12 cellular contexts compared by ENCODE assay signal in genomic region chr20:31671324-31671723, GRCh38. TPM values are rescaled to one million over a fixed set of nuclear protein-coding genes. Genes with fewer than 3 reads are reported as not detected.
DNase-seq lines count a peak whose midpoint lies in the region; ATAC-seq and TF ChIP-seq lines count a peak whose summit lies in the region.
"Had no signal": no experiment of that assay in that cellular context is flagged by ENCODE, and none has a peak within 500 bp of the region (broad histone marks: within the 10 kb centered on the region; RNA-seq: fewer than 3 reads in every experiment).

No MANE protein-coding gene starts in this region.

- TF ChIP-seq CTCF in left ventricle myocardium inferior (IDR thresholded peaks at IDR 0.05; ENCODE audit: borderline replicate concordance), result no peak
- no peak for TF ChIP-seq CTCF in ovary (IDR thresholded peaks at IDR 0.05)
- TF ChIP-seq CTCF in GM23338 (conservative IDR thresholded peaks at IDR 0.05; ENCODE audit: low read depth in 2 of 2), result no peak

- no peaks in the 10 kb centered on the region for H3K9me2 ChIP-seq in GM23338 (ENCODE audit: insufficient read depth)

- no peaks in the 10 kb centered on the region for H3K9me3 ChIP-seq in left ventricle myocardium inferior (replicated peaks)
- H3K9me3 ChIP-seq in duodenal mucosa (ENCODE audit: control insufficient read depth in 1 of 2, low read length in 2 of 2), result no peaks in the 10 kb centered on the region
- no peaks in the 10 kb centered on the region for H3K9me3 ChIP-seq in ovary
- H3K9me3 ChIP-seq in aorta (ENCODE audit: control insufficient read depth, low read length), result no peaks in the 10 kb centered on the region

- no peak for TF ChIP-seq EP300 in ovary (IDR thresholded peaks at IDR 0.05)

- H3K27me3 ChIP-seq in left ventricle myocardium inferior (ENCODE audit: low read depth) (no peaks in the 10 kb centered on the region), duodenal mucosa (ENCODE audit: control insufficient read depth in 1 of 2, insufficient read depth in 2 of 2, low read length in 2 of 2) (no peaks in the 10 kb centered on the region), ovary (no peaks in the 10 kb centered on the region), aorta (ENCODE audit: control insufficient read depth in 1 of 2, insufficient read depth in 2 of 2, low read length in 1 of 2) (no peaks in the 10 kb centered on the region), GM23338 (ENCODE audit: insufficient read depth) (no peaks in the 10 kb centered on the region)

- H3K4me1 ChIP-seq in left ventricle myocardium inferior (peaks cover 100% of the 10 kb centered on the region), duodenal mucosa (ENCODE audit: control insufficient read depth in 1 of 2, insufficient read depth in 2 of 2, low read length in 2 of 2) (peaks cover 48 to 58% of the 10 kb centered on the region in 2 donors), ovary (ENCODE audit: insufficient read depth) (peaks cover 34% of the 10 kb centered on the region), aorta (ENCODE audit: control insufficient read depth in 1 of 2, insufficient read depth in 2 of 2, low read length in 2 of 2) (peaks cover 10 to 14% of the 10 kb centered on the region in 2 donors), GM23338 (ENCODE audit: insufficient read depth) (peaks cover 3% of the 10 kb centered on the region; the same call in 1 of the 2 replicates)

- no peak for DNase-seq in left ventricle myocardium inferior
- no peak for DNase-seq in left ventricle myocardium superior
- no peak for DNase-seq in ovary
- DNase-seq in aorta, result no peak
- no peak for DNase-seq in NCI-H2196 (lab: John Stamatoyannopoulos, UW; ENCODE audit: unreplicated experiment)
- DNase-seq in NAMALWA (ENCODE audit: low spot score), result no peak
- DNase-seq in GM23338 (ENCODE audit: low spot score), result no peak
- DNase-seq: activated gamma-delta T cell, NCI-H1105 treated with DMSO at 0.1 percent for 48 hours had no signal

- peak overlapping the region; percentile 95 for H3K27ac ChIP-seq in left ventricle myocardium inferior (replicated peaks)
- H3K27ac ChIP-seq in duodenal mucosa (ENCODE audit: low read depth, low read length), result peak overlapping the region; percentile 69
- peak overlapping the region; percentile 1 to 57 for H3K27ac ChIP-seq in ovary
- peak overlapping the region; percentile 99 to 100 for H3K27ac ChIP-seq in aorta (ENCODE audit: low read depth in 1 of 2, low read length in 2 of 2)
- H3K27ac ChIP-seq in GM23338 (ENCODE audit: low read depth), result no peak overlapping the region

- H3K27ac Mint-ChIP-seq in GM23338, result no peak overlapping the region

- H3K79me2 ChIP-seq in GM23338 (replicated peaks; ENCODE audit: insufficient read depth), result peaks cover 20% of the 10 kb centered on the region

- no peak overlapping the region for H3K4me2 ChIP-seq in GM23338

- WGBS in ovary, 3 donors, result 97 to 100% (median 98%) methylated on average over 2 of the region's 2 CpGs
- 96 to 100% methylated on average over 2 of the region's 2 CpGs for WGBS in aorta, 2 donors

- no peaks in the 10 kb centered on the region for H3K9me3 Mint-ChIP-seq in GM23338

- H3K4me3 ChIP-seq in left ventricle myocardium inferior, result peak overlapping the region; percentile 33
- no peak overlapping the region for H3K4me3 ChIP-seq in duodenal mucosa (ENCODE audit: low read depth in 1 of 2, low read length in 2 of 2)
- H3K4me3 ChIP-seq in ovary, result no peak overlapping the region
- no peak overlapping the region for H3K4me3 ChIP-seq in aorta (ENCODE audit: low read length in 2 of 2)
- no peak overlapping the region for H3K4me3 ChIP-seq in GM23338

- no peaks in the 10 kb centered on the region for H3K36me3 ChIP-seq in left ventricle myocardium inferior
- H3K36me3 ChIP-seq in duodenal mucosa (ENCODE audit: control insufficient read depth in 1 of 2, insufficient read depth in 2 of 2, low read length in 2 of 2), result peaks cover 7 to 20% of the 10 kb centered on the region in 2 donors
- no peaks in the 10 kb centered on the region for H3K36me3 ChIP-seq in ovary
- H3K36me3 ChIP-seq in aorta (ENCODE audit: control insufficient read depth in 1 of 2, insufficient read depth in 2 of 2, low read length in 1 of 2), result no peaks in the 10 kb centered on the region
- H3K36me3 ChIP-seq in GM23338 (ENCODE audit: insufficient read depth), result peaks cover 3% of the 10 kb centered on the region; the same call in 1 of the 2 replicates

- TF ChIP-seq POLR2A in ovary (IDR thresholded peaks at IDR 0.05), result no peak

- H3K4me1 Mint-ChIP-seq in GM23338, result peaks cover 18% of the 10 kb centered on the region

- peaks cover 6% of the 10 kb centered on the region for H3K27me3 Mint-ChIP-seq in GM23338 (ENCODE audit: insufficient read depth, low read depth, poor library complexity)

- ATAC-seq in left ventricle myocardium superior, result no peak
- no peak for ATAC-seq in aorta (ENCODE audit: low FRiP score)
- ATAC-seq in GM23338, result no peak

- intact Hi-C loops in left ventricle myocardium inferior (cut with micrococcal nuclease) (loop anchor here (5.0 kb wide), 1 partner anchor 51 kb away; the partner anchor contains the start of gene BCL2L1), left ventricle myocardium superior (cut with micrococcal nuclease) (no loop called here), ovary (cut with DNase I) (loop anchor here in 1 of 4 donors (2.0 kb wide), 1 partner anchor 47 kb away; no protein-coding TSS in a partner anchor), aorta (cut with DNase I) (no loop called here)

- peaks cover 11% of the 10 kb centered on the region for H3K36me3 Mint-ChIP-seq in GM23338 (ENCODE audit: low read depth)

- no peak overlapping the region for H3K4me3 Mint-ChIP-seq in GM23338

- no peak overlapping the region for H3K9ac ChIP-seq in duodenal mucosa (ENCODE audit: low read depth in 1 of 2, low read length in 2 of 2)

- peaks cover 18% of the 10 kb centered on the region for H4K20me1 ChIP-seq in GM23338 (replicated peaks; ENCODE audit: insufficient read depth)

- H2AFZ ChIP-seq in GM23338, result no peak overlapping the region

- H3F3A ChIP-seq in GM23338 (replicated peaks; ENCODE audit: low read depth), result peaks cover 27% of the 10 kb centered on the region

RNA-seq across cellular contexts. Expression of gene COX4I2, which starts 33.6 kb away (rescaled TPM):
- total RNA-seq in left ventricle myocardium inferior (7.6 TPM), left ventricle myocardium superior (10.1 TPM), ovary (1 to 10 TPM in 6 of 7 donors, not detected in 1; 1.1 to 3.5 (median 2.1) TPM), aorta (1 to 10 TPM; 5.2 to 9.5 TPM)
- polyA plus RNA-seq in ovary (1 to 10 TPM; 3.5 to 6.6 TPM), aorta (1 to 10 TPM in 1 of 2 donors, not detected in 1; 2.0 TPM), GM23338 (2016; fragmentation: Nextera tagmentation; extraction: Ambion mirVana) (0.63 and 1.1 TPM in 2 replicates)
- total RNA-seq in GM23338 (2014; rRNA removed; shearing (Covaris generic)), result not detected in 2 replicates
- total RNA-seq: renal cortical epithelial cell had no signal
- polyA plus RNA-seq: BJ had no signal

RNA-seq across cellular contexts. Expression of gene BCL2L1, which starts 51.3 kb away (rescaled TPM):
- total RNA-seq in left ventricle myocardium inferior (53.2 TPM), left ventricle myocardium superior (54.8 TPM), ovary (10 to 100 TPM; 21.7 to 65.1 (median 40.4) TPM), aorta (100 to 1,000 TPM in 1 of 2 donors, 10 to 100 TPM in 1; 69.1 to 107 TPM)
- polyA plus RNA-seq in ovary (10 to 100 TPM; 31.6 to 35.6 TPM), aorta (100 to 1,000 TPM; 103 to 104 TPM), GM23338 (2016; fragmentation: Nextera tagmentation; extraction: Ambion mirVana) (39.9 and 42.4 TPM in 2 replicates)
- 108 and 110 TPM in 2 replicates for total RNA-seq in GM23338 (2014; rRNA removed; shearing (Covaris generic))
